ENCODE assay signal across 8 cellular contexts in genomic region chrX:1452497-1453389, GRCh38.
DNase-seq lines count a peak whose midpoint lies in the region; ATAC-seq and TF ChIP-seq lines count a peak whose summit lies in the region.

TSS of gene ASMTL (minus strand) at chrX:1452909. CDS start at chrX:1452840, 69 bp downstream.

- H3K9me3 ChIP-seq in BLaER1 treated with 17β-estradiol and CSF1 and Interleukin-3, amounts not matched to agents 10 nM and 100 nM (replicated peaks in 1 of 11), result peaks cover 17 to 26% (median 25%) of the 10 kb centered on the region in 11 experiments
- peaks cover 22% of the 10 kb centered on the region for H3K9me3 ChIP-seq in HUES48 (ENCODE audit: control insufficient read depth, insufficient read depth, low read length)
- H3K9me3 ChIP-seq in muscle layer of colon (ENCODE audit: low read length), result no peaks in the 10 kb centered on the region

- H3K36me3 ChIP-seq in BLaER1 treated with 17β-estradiol and CSF1 and Interleukin-3, amounts not matched to agents 10 nM and 100 nM, result peaks cover 14 to 25% (median 22%) of the 10 kb centered on the region in 11 experiments
- H3K36me3 ChIP-seq in HUES48 (ENCODE audit: control insufficient read depth, insufficient read depth, low read length) (peaks cover 21% of the 10 kb centered on the region), muscle layer of colon (ENCODE audit: insufficient read depth, low read length) (no peaks in the 10 kb centered on the region)

- H3K27me3 ChIP-seq in BLaER1 treated with 17β-estradiol and CSF1 and Interleukin-3, amounts not matched to agents 10 nM and 100 nM, result no peaks in the 10 kb centered on the region
- H3K27me3 ChIP-seq in HUES48 (ENCODE audit: control insufficient read depth, insufficient read depth, low read length), result no peaks in the 10 kb centered on the region
- no peaks in the 10 kb centered on the region for H3K27me3 ChIP-seq in muscle layer of colon (ENCODE audit: control insufficient read depth in 1 of 2, insufficient read depth in 2 of 2, low read length in 2 of 2)

- H3K27ac ChIP-seq in BLaER1 treated with 17β-estradiol and CSF1 and Interleukin-3, amounts not matched to agents 10 nM and 100 nM, result peak within 1 kb of the TSS; percentile 78 to 94 (median 88)
- H3K27ac ChIP-seq in HUES48 (ENCODE audit: low read depth, low read length), result peak within 1 kb of the TSS; percentile 95
- H3K27ac ChIP-seq in muscle layer of colon (ENCODE audit: low read depth, low read length), result peak within 1 kb of the TSS; percentile 96

- peak; percentile 100 for DNase-seq in activated CD8-positive, alpha-beta memory T cell treated with anti-CD3 and anti-CD28 coated beads for 4 hours (ENCODE audit: low read depth in 2 of 2)
- DNase-seq in epithelial cell of esophagus (ENCODE audit: low read depth), result peak; percentile 99
- peak; percentile 99 to 100 for DNase-seq in stimulated activated CD8-positive, alpha-beta memory T cell treated with anti-CD3 and anti-CD28 coated beads, Interleukin-7, amount 100 ng/mL, for 4 hours (ENCODE audit: low read depth in 2 of 2)
- no peak for DNase-seq in NK-92 treated with Interleukin-12 subunit alpha and Interleukin-12 subunit beta, amount 100 ng/mL, for 24 hours (lab: John Stamatoyannopoulos, UW)

- H3K9ac ChIP-seq in BLaER1 treated with 17β-estradiol and CSF1 and Interleukin-3, amounts not matched to agents 10 nM and 100 nM, result peak within 1 kb of the TSS; percentile 88 to 95 (median 91)
- peak within 1 kb of the TSS; percentile 66 for H3K9ac ChIP-seq in HUES48 (ENCODE audit: low read depth, low read length)
- H3K9ac ChIP-seq in muscle layer of colon (ENCODE audit: low read length), result peak within 1 kb of the TSS; percentile 69

- ATAC-seq in GM21360 (IDR thresholded peaks at IDR 0.05; ENCODE audit: unreplicated experiment), result peak; percentile 57

- TF ChIP-seq CTCF in epithelial cell of esophagus (IDR thresholded peaks at IDR 0.05; ENCODE audit: insufficient read depth, low read depth, low read length, missing control alignments), result no peak

- H4K20me1 ChIP-seq in BLaER1 treated with 17β-estradiol and CSF1 and Interleukin-3, amounts not matched to agents 10 nM and 100 nM, result peaks cover 0 to 21% (median 5%) of the 10 kb centered on the region in 11 experiments; a peak in 5 of 22 replicates

- H3K4me1 ChIP-seq in BLaER1 treated with 17β-estradiol and CSF1 and Interleukin-3, amounts not matched to agents 10 nM and 100 nM, result peaks cover 12 to 44% (median 34%) of the 10 kb centered on the region in 10 experiments
- H3K4me1 ChIP-seq in HUES48 (ENCODE audit: control insufficient read depth, insufficient read depth, low read length), result no peaks in the 10 kb centered on the region
- H3K4me1 ChIP-seq in muscle layer of colon (ENCODE audit: insufficient read depth, low read length), result peaks cover 15% of the 10 kb centered on the region

- peak within 1 kb of the TSS; percentile 73 to 92 (median 83) for H3K4me3 ChIP-seq in BLaER1 treated with 17β-estradiol and CSF1 and Interleukin-3, amounts not matched to agents 10 nM and 100 nM
- H3K4me3 ChIP-seq in HUES48 (ENCODE audit: low read depth, low read length), result peak within 1 kb of the TSS; percentile 82
- peak within 1 kb of the TSS; percentile 90 for H3K4me3 ChIP-seq in epithelial cell of esophagus (ENCODE audit: low read length)
- peak within 1 kb of the TSS; percentile 83 to 94 for H3K4me3 ChIP-seq in muscle layer of colon (ENCODE audit: low read depth in 1 of 2, low read length in 2 of 2)

- H3K4me2 ChIP-seq in BLaER1 treated with 17β-estradiol and CSF1 and Interleukin-3, amounts not matched to agents 10 nM and 100 nM, result peak within 1 kb of the TSS; percentile 83 to 92 (median 89)
